8 cellular contexts compared by ENCODE assay signal in the genomic region with DNA sequence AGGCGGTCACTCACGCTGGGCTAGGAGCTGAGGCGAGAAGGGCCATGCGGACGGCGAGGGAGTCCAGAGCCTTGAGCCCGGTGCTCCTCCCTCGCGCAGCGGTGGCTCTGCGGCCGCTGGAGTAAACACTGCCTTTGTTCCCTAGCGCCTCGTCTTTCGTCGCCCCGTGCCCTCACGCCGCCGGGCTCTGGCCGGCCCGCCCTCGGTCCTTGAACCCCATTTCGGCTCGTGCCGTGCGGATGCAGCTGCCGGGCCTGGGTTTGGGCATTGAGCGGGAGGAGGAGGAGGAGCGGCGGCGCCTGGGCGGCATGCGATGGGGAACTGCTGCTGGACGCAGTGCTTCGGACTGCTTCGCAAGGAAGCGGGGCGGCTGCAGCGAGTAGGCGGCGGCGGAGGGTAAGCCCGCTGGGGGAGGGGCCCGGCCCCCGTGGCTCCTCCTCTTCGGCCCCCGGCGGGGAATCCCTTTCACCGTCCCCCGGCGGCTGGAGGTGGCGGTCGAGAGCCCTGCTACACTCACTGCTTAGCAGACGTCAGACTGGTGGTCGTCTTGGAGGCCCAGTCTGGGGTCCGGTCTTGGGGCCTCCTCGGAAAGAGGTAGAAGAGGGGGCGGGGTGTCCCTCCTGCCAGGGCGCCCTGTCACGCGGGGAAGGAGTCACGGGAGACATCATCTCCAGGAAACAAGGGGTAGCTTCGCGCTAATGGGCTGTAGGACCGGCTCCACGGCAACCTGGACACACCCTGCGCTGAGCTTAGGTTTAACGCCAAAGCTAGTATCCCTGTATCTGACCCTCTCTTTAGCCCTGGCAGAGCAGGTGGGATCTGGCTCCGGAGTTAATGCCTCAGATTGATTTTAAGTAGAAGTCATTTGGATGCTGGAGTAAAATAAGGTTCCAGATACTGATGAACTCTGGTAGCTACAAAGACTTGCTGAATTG. TPM values are rescaled to one million over a fixed set of nuclear protein-coding genes. Genes with fewer than 3 reads are reported as not detected.
DNase-seq lines count a peak whose midpoint lies in the region; ATAC-seq and TF ChIP-seq lines count a peak whose summit lies in the region.

A gene with protein sequence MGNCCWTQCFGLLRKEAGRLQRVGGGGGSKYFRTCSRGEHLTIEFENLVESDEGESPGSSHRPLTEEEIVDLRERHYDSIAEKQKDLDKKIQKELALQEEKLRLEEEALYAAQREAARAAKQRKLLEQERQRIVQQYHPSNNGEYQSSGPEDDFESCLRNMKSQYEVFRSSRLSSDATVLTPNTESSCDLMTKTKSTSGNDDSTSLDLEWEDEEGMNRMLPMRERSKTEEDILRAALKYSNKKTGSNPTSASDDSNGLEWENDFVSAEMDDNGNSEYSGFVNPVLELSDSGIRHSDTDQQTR (plus strand): TSS at position 9 of the 935 bp plus-strand sequence. CDS start 305 bp downstream, at position 314.

- no peaks in the 10 kb centered on the region for H3K9me3 Mint-ChIP-seq in chondrocyte (ENCODE audit: low read depth)

- H3K27ac Mint-ChIP-seq in chondrocyte (ENCODE audit: unreplicated experiment) = peak within 1 kb of the TSS; percentile 99

- no peaks in the 10 kb centered on the region for H3K27me3 Mint-ChIP-seq in chondrocyte (ENCODE audit: low read depth)

- peak; percentile 68 for TF ChIP-seq CTCF in chondrocyte (IDR thresholded peaks at IDR 0.05)

- peak; percentile 89 for DNase-seq in AG20443 (ENCODE audit: low spot score)
- peak; percentile 34 for DNase-seq in NCI-H345 treated with DMSO at 0.1 percent for 48 hours (lab: John Stamatoyannopoulos, UW; ENCODE audit: unreplicated experiment)
- DNase-seq in activated CD4-positive, alpha-beta T cell treated with anti-CD3 and anti-CD28 coated beads for 24 hours (ENCODE audit: low read depth in 2 of 2) = peak; percentile 49 to 64
- DNase-seq in chondrocyte (ENCODE audit: low spot score) = peak; percentile 95
- peak; percentile 82 for DNase-seq in kidney glomerular epithelial cell (lab: John Stamatoyannopoulos, UW)
- DNase-seq in stimulated activated CD4-positive, alpha-beta T cell treated with anti-CD3 and anti-CD28 coated beads, Interleukin-1b, Interleukin-23, amount 100 ng/mL, for 24 hours (ENCODE audit: low read depth in 4 of 4, low spot score in 1 of 4) = peak; percentile 33 to 74 (median 61)

- peak within 1 kb of the TSS; percentile 80 for H3K4me3 Mint-ChIP-seq in chondrocyte (ENCODE audit: unreplicated experiment)

- peaks cover 1% of the 10 kb centered on the region for H3K36me3 Mint-ChIP-seq in chondrocyte (ENCODE audit: low read depth)

- ATAC-seq in GM18873 (IDR thresholded peaks at IDR 0.05; ENCODE audit: low FRiP score, unreplicated experiment) (peak; percentile 54), HG03135 (IDR thresholded peaks at IDR 0.05; ENCODE audit: unreplicated experiment) (peak; percentile 68)

- peaks cover 28% of the 10 kb centered on the region for H3K4me1 Mint-ChIP-seq in chondrocyte (ENCODE audit: low read depth)

RNA-seq across cellular contexts. Expression of the gene that starts here (rescaled TPM):
- total RNA-seq in chondrocyte = 12.6 to 15.0 TPM (median 14.5 TPM) in 3 replicates

Comparison
In these comparisons a context has a peak if more than half of its experiments do, and no peak if none do; other contexts are left out.
1. Peak in every context shown above with its lines: DNase-seq and ATAC-seq.
2. DNase-seq: peak in every context shown above with its lines; median percentile 95 in chondrocyte; 89 in AG20443; 82 in kidney glomerular epithelial cell; 61 in stimulated activated CD4-positive, alpha-beta T cell treated with anti-CD3 and anti-CD28 coated beads, Interleukin-1b, Interleukin-23, amount 100 ng/mL, for 24 hours; 56 in activated CD4-positive, alpha-beta T cell treated with anti-CD3 and anti-CD28 coated beads for 24 hours; 34 in NCI-H345 treated with DMSO at 0.1 percent for 48 hours.